ENCODE assay signal across 2 cellular contexts in the genomic region with DNA sequence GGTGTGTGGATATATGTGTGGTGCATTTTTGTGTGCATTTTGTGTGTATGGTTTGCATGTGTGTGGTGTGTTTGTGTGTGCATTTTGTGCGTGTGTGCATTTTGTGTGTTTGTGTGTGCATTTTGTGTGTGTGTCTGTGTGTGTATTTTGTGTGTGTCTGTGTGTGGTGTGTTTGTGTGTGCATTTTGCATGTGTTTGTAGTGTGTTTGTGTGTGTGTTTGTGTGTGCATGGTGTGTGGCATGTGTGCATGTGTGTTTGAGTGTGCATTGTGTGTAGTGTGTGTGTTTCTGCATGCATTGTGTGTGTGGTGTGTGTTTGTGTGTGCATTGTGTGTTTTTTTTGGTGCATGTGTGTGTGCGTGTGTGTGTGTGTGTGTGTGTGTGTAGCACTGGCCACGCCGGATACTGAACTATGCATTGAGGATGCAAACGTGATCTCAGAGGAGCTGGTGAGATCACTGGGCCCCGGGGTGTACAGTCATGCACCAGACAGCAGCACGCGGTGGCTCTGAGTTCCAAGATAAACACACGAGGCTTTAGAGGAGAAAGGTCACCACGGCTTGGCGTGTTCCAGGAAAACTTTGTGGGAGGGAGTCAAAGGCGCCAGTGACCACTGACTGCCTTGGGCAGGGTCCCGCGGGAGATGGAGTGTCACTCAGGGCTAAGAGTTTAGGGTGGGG.
A peak's percentile ranks its signal among the peaks of the same experiment; 100 is the strongest.
TF ChIP-seq lines count a peak whose summit lies in the region.

No MANE protein-coding gene starts in this region.

TF ChIP-seq in A549, 52 proteins besides CTCF, POLR2A, EP300 and RAD21 (continued from another document and continues in another):
- TF ChIP-seq USF2 (IDR thresholded peaks at IDR 0.05) (no peak), FOSL2 (IDR thresholded peaks at IDR 0.05) (peak; percentile 89), FOSL2 (CRISPR knock-in tag; IDR thresholded peaks at IDR 0.05) (peak; percentile 96), RCOR1 (IDR thresholded peaks at IDR 0.05; ENCODE audit: low read depth, low read length) (no peak), SREBF2 (IDR thresholded peaks at IDR 0.05) (no peak), RARB (CRISPR knock-in tag; IDR thresholded peaks at IDR 0.05) (no peak), ZSCAN20 (CRISPR knock-in tag; IDR thresholded peaks at IDR 0.05) (no peak; the same call in 1 of the 2 replicates), KDM5A (IDR thresholded peaks at IDR 0.05) (no peak), SMC3 (IDR thresholded peaks at IDR 0.05) (peak; percentile 55; the same call in 2 of the 3 replicates), ELK1 (IDR thresholded peaks at IDR 0.05; ENCODE audit: low read depth, low read length) (no peak), CHD2 (IDR thresholded peaks at IDR 0.05; ENCODE audit: low read length, partially characterized antibody) (no peak), MYC (IDR thresholded peaks at IDR 0.05; ENCODE audit: borderline replicate concordance, low read length) (peak; percentile 92), MAZ (IDR thresholded peaks at IDR 0.05; ENCODE audit: borderline replicate concordance, low read depth, low read length) (no peak), BHLHE40 (IDR thresholded peaks at IDR 0.05; ENCODE audit: low read depth, low read length) (peak; percentile 89), HOXA7 (CRISPR knock-in tag; IDR thresholded peaks at IDR 0.05) (no peak), TP53 (CRISPR knock-in tag; IDR thresholded peaks at IDR 0.05) (no peak), HOXB5 (CRISPR knock-in tag; IDR thresholded peaks at IDR 0.05) (peak; percentile 79; the same call in 1 of the 2 replicates), RFX5 (IDR thresholded peaks at IDR 0.05) (no peak), GATA3 (IDR thresholded peaks at IDR 0.05; ENCODE audit: borderline replicate concordance) (peak; percentile 90)
- TF ChIP-seq, protein P1, sequence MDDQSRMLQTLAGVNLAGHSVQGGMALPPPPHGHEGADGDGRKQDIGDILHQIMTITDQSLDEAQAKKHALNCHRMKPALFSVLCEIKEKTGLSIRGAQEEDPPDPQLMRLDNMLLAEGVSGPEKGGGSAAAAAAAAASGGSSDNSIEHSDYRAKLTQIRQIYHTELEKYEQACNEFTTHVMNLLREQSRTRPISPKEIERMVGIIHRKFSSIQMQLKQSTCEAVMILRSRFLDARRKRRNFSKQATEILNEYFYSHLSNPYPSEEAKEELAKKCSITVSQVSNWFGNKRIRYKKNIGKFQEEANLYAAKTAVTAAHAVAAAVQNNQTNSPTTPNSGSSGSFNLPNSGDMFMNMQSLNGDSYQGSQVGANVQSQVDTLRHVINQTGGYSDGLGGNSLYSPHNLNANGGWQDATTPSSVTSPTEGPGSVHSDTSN (IDR thresholded peaks at IDR 0.05), result peak; percentile 28; the same call in 1 of the 2 replicates
- TF ChIP-seq, protein P2, sequence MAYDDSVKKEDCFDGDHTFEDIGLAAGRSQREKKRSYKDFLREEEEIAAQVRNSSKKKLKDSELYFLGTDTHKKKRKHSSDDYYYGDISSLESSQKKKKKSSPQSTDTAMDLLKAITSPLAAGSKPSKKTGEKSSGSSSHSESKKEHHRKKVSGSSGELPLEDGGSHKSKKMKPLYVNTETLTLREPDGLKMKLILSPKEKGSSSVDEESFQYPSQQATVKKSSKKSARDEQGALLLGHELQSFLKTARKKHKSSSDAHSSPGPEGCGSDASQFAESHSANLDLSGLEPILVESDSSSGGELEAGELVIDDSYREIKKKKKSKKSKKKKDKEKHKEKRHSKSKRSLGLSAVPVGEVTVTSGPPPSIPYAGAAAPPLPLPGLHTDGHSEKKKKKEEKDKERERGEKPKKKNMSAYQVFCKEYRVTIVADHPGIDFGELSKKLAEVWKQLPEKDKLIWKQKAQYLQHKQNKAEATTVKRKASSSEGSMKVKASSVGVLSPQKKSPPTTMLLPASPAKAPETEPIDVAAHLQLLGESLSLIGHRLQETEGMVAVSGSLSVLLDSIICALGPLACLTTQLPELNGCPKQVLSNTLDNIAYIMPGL (CRISPR knock-in tag; IDR thresholded peaks at IDR 0.05; ENCODE audit: borderline replicate concordance), result no peak
- TF ChIP-seq, protein P3, sequence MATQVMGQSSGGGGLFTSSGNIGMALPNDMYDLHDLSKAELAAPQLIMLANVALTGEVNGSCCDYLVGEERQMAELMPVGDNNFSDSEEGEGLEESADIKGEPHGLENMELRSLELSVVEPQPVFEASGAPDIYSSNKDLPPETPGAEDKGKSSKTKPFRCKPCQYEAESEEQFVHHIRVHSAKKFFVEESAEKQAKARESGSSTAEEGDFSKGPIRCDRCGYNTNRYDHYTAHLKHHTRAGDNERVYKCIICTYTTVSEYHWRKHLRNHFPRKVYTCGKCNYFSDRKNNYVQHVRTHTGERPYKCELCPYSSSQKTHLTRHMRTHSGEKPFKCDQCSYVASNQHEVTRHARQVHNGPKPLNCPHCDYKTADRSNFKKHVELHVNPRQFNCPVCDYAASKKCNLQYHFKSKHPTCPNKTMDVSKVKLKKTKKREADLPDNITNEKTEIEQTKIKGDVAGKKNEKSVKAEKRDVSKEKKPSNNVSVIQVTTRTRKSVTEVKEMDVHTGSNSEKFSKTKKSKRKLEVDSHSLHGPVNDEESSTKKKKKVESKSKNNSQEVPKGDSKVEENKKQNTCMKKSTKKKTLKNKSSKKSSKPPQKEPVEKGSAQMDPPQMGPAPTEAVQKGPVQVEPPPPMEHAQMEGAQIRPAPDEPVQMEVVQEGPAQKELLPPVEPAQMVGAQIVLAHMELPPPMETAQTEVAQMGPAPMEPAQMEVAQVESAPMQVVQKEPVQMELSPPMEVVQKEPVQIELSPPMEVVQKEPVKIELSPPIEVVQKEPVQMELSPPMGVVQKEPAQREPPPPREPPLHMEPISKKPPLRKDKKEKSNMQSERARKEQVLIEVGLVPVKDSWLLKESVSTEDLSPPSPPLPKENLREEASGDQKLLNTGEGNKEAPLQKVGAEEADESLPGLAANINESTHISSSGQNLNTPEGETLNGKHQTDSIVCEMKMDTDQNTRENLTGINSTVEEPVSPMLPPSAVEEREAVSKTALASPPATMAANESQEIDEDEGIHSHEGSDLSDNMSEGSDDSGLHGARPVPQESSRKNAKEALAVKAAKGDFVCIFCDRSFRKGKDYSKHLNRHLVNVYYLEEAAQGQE (IDR thresholded peaks at IDR 0.05), result no peak
- TF ChIP-seq, protein P4, sequence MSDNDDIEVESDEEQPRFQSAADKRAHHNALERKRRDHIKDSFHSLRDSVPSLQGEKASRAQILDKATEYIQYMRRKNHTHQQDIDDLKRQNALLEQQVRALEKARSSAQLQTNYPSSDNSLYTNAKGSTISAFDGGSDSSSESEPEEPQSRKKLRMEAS (IDR thresholded peaks at IDR 0.05), result peak; percentile 99

TF ChIP-seq in liver, 16 proteins besides CTCF, POLR2A, EP300 and RAD21 (continued from another document):
- TF ChIP-seq, protein P3 (IDR thresholded peaks at IDR 0.05), result peak; percentile 63
- TF ChIP-seq HNF4G (IDR thresholded peaks at IDR 0.05), result no peak
- TF ChIP-seq, protein P5, sequence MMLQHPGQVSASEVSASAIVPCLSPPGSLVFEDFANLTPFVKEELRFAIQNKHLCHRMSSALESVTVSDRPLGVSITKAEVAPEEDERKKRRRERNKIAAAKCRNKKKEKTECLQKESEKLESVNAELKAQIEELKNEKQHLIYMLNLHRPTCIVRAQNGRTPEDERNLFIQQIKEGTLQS (IDR thresholded peaks at IDR 0.05), result peak; percentile 39
- peak; percentile 98 to 99 for TF ChIP-seq RXRA (IDR thresholded peaks at IDR 0.05)
- TF ChIP-seq NR2F2 (IDR thresholded peaks at IDR 0.05), result peak; percentile 93
